In the genomic region with DNA sequence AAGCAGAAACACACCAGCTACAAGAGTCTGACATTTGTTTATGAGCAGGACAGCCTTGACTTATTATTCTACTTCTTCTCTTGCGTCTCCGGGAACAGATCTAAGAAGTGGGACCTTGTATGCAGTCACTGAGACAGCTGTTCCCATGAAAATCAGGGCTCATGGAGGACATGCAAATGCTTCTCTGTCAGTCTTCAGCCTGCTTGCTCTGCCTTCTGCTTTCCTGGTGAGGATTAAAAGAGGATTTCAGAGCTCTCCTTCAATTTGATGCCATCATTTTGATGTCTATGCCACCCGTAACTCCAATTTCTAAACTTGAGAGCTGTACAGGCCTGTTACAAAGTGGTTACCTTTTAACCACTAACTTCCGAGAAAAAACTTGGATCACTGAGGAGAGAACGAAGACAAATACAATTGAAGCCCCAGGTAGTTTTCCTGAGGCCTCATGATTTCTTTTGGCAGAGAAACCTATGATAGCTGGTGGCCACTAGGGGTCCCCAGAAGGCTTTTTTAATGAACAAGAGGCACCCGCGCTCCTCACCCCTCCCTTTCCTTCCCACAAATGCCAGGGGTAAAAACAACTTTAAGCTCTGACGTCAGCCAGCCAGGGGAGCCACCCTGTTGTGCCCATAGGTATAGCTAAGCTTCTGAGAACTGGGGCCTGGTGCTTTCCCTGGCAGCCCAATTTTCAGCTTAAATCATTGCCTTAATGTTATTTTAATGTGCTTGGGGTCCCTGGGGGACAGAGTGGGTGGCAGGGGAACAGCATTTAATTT, we compare ENCODE assay signal across 8 cellular contexts.
A peak's percentile ranks its signal among the peaks of the same experiment; 100 is the strongest.
DNase-seq lines count a peak whose midpoint lies in the region; ATAC-seq and TF ChIP-seq lines count a peak whose summit lies in the region.

No MANE protein-coding gene starts in this region.

- H3K9ac ChIP-seq in subcutaneous abdominal adipose tissue (ENCODE audit: low read length in 5 of 5): peak overlapping the region in 1 of 5 donors; percentile 66

- no peaks in the 10 kb centered on the region for H3K27me3 Mint-ChIP-seq in activated T-helper 17 cell treated with anti-CD3 and anti-CD28 coated beads, Interleukin-2, amount 50 U/mL, for 72 hours

- H3K36me3 ChIP-seq in H7 (replicated peaks; ENCODE audit: control insufficient read depth, insufficient read depth, low read length) (no peaks in the 10 kb centered on the region), subcutaneous abdominal adipose tissue (ENCODE audit: control insufficient read depth in 5 of 5, insufficient read depth in 5 of 5, low read length in 5 of 5) (no peaks in the 10 kb centered on the region)

- DNase-seq in ELR (ENCODE audit: low read depth) (peak; percentile 87), H7 (peak; percentile 60), Kasumi-1 (lab: John Stamatoyannopoulos, UW) (peak; percentile 86 to 90), RPMI7951 (ENCODE audit: low read depth) (peak; percentile 68), fibroblast of villous mesenchyme (ENCODE audit: low read depth) (peak; percentile 91), non-pigmented ciliary epithelial cell (ENCODE audit: low read depth) (peak; percentile 63)

- peak overlapping the region; percentile 25 for H3K27ac ChIP-seq in subcutaneous abdominal adipose tissue (ENCODE audit: low read depth, low read length)

- peak overlapping the region; percentile 97 for H3K27ac Mint-ChIP-seq in activated T-helper 17 cell treated with anti-CD3 and anti-CD28 coated beads, Interleukin-2, amount 50 U/mL, for 72 hours

- H3K9me3 Mint-ChIP-seq in activated T-helper 17 cell treated with anti-CD3 and anti-CD28 coated beads, Interleukin-2, amount 50 U/mL, for 72 hours: no peaks in the 10 kb centered on the region

- TF ChIP-seq CTCF in fibroblast of villous mesenchyme (IDR thresholded peaks at IDR 0.05; ENCODE audit: insufficient read depth, low read depth, low read length): peak; percentile 91

- H3K27me3 ChIP-seq in H7 (ENCODE audit: control insufficient read depth, insufficient read depth, low read length) (no peaks in the 10 kb centered on the region), subcutaneous abdominal adipose tissue (ENCODE audit: control insufficient read depth in 5 of 5, insufficient read depth in 4 of 5, low read length in 5 of 5) (peaks cover 0 to 3% (median 0%) of the 10 kb centered on the region in 5 donors)

- peak overlapping the region; percentile 51 for H3K4me3 Mint-ChIP-seq in activated T-helper 17 cell treated with anti-CD3 and anti-CD28 coated beads, Interleukin-2, amount 50 U/mL, for 72 hours

- peaks cover 0 to 16% (median 7%) of the 10 kb centered on the region in 5 donors for H3K4me1 ChIP-seq in subcutaneous abdominal adipose tissue (ENCODE audit: control insufficient read depth in 5 of 5, insufficient read depth in 5 of 5, low read length in 5 of 5)

- H3K9me3 ChIP-seq in subcutaneous abdominal adipose tissue (ENCODE audit: control insufficient read depth in 5 of 5, low read length in 5 of 5): no peaks in the 10 kb centered on the region

- ATAC-seq in activated T-helper 17 cell treated with anti-CD3 and anti-CD28 coated beads, Interleukin-2, amount 50 U/mL, for 72 hours (replicated peaks): peak; percentile 88

- H3K4me1 Mint-ChIP-seq in activated T-helper 17 cell treated with anti-CD3 and anti-CD28 coated beads, Interleukin-2, amount 50 U/mL, for 72 hours: peaks cover 31% of the 10 kb centered on the region

- H3K36me3 Mint-ChIP-seq in activated T-helper 17 cell treated with anti-CD3 and anti-CD28 coated beads, Interleukin-2, amount 50 U/mL, for 72 hours (ENCODE audit: low read depth): peaks cover 7% of the 10 kb centered on the region

- H3K4me3 ChIP-seq in H7 (ENCODE audit: insufficient read depth, low read depth, low read length) (no peak overlapping the region), fibroblast of villous mesenchyme (ENCODE audit: low read depth, low read length) (no peak overlapping the region), subcutaneous abdominal adipose tissue (ENCODE audit: low read depth in 1 of 5, low read length in 5 of 5) (no peak overlapping the region)
